ENCODE assay signal across 8 cellular contexts in genomic region chr19:2269244-2270156, GRCh38. TPM values are rescaled to one million over a fixed set of nuclear protein-coding genes. Genes with fewer than 3 reads are reported as not detected.
A peak's percentile ranks its signal among the peaks of the same experiment; 100 is the strongest.
DNase-seq lines count a peak whose midpoint lies in the region; ATAC-seq and TF ChIP-seq lines count a peak whose summit lies in the region.

No MANE protein-coding gene starts in this region.

- TF ChIP-seq CTCF in parathyroid adenoma (IDR thresholded peaks at IDR 0.05) (peak; percentile 22), tibial nerve (IDR thresholded peaks at IDR 0.05) (peak in 3 of 5 experiments; percentile 6 to 88 (median 83))

- ATAC-seq in HG02588 (IDR thresholded peaks at IDR 0.05; ENCODE audit: unreplicated experiment) (peak; percentile 50), Right ventricle myocardium superior (ENCODE audit: poor library complexity) (peak; percentile 88)

- peak; percentile 34 to 100 for TF ChIP-seq EP300 in tibial nerve (IDR thresholded peaks at IDR 0.05)

- intact Hi-C loops in Right ventricle myocardium superior (cut with DNase I), result loop anchor here (2.0 to 5.0 kb wide), 2 partner anchors 32 to 113 kb away; partner anchors contain the start of genes PLEKHJ1 and SF3A2

- peak overlapping the region; percentile 88 for H3K4me2 ChIP-seq in parathyroid adenoma (ENCODE audit: low read length)

- H3K4me3 ChIP-seq in GM08714 (ENCODE audit: low read length), result peak overlapping the region; percentile 88
- peak overlapping the region; percentile 81 for H3K4me3 ChIP-seq in parathyroid adenoma (ENCODE audit: low read depth, low read length)
- H3K4me3 ChIP-seq in tibial nerve, result peak overlapping the region; percentile 80 to 97 (median 94)

- H3K27ac ChIP-seq in parathyroid adenoma (peak overlapping the region; percentile 98), tibial nerve (peak overlapping the region; percentile 98 to 100 (median 100))

- H3K4me1 ChIP-seq in parathyroid adenoma (peaks cover 16% of the 10 kb centered on the region), tibial nerve (peaks cover 0 to 59% (median 40%) of the 10 kb centered on the region in 4 donors)

- no peaks in the 10 kb centered on the region for H3K9me3 ChIP-seq in parathyroid adenoma (ENCODE audit: control insufficient read depth, low read length)
- H3K9me3 ChIP-seq in tibial nerve, result no peaks in the 10 kb centered on the region

- peak overlapping the region; percentile 69 for H2AFZ ChIP-seq in parathyroid adenoma

- peak overlapping the region; percentile 99 for H3K9ac ChIP-seq in parathyroid adenoma

- H3K36me3 ChIP-seq in parathyroid adenoma (ENCODE audit: control insufficient read depth, insufficient read depth, low read length) (no peaks in the 10 kb centered on the region), tibial nerve (peaks cover 0 to 16% (median 15%) of the 10 kb centered on the region in 3 donors)

- DNase-seq in NCI-H1105 treated with DMSO at 0.1 percent for 48 hours (lab: John Stamatoyannopoulos, UW) (peak; percentile 97), SKM-1 treated with dmso at 0.1 percent for 144 hours (lab: John Stamatoyannopoulos, UW; ENCODE audit: unreplicated experiment) (peak; percentile 97), Right ventricle myocardium superior (peak; percentile 99), tibial nerve (ENCODE audit: low spot score in 2 of 2) (peak; percentile 92 to 97)
- DNase-seq in activated naive CD8-positive, alpha-beta T cell treated with anti-CD3 and anti-CD28 coated beads, Interleukin-2, amount 50 U/mL, for 16 hours (ENCODE audit: low read depth, low spot score), result peak; percentile 97

- TF ChIP-seq POLR2A in tibial nerve (IDR thresholded peaks at IDR 0.05), result peak; percentile 100

- no peaks in the 10 kb centered on the region for H3K27me3 ChIP-seq in parathyroid adenoma (ENCODE audit: control insufficient read depth, insufficient read depth, low read length)
- no peaks in the 10 kb centered on the region for H3K27me3 ChIP-seq in tibial nerve

- 1% methylated on average over 52 to 94 of the region's 103 CpGs for WGBS in tibial nerve, 2 donors

- H3K79me2 ChIP-seq in parathyroid adenoma, result peaks cover 29% of the 10 kb centered on the region

RNA-seq across cellular contexts. Expression of gene PEAK3, which starts 12.5 kb away (rescaled TPM):
- total RNA-seq in Right ventricle myocardium superior (0.70 TPM), tibial nerve (1 to 10 TPM in 2 of 4 donors, under 1 TPM in 2; 0.42 to 4.2 (median 2.2) TPM)

RNA-seq across cellular contexts. Expression of gene JSRP1, which starts 13.3 kb away (rescaled TPM):
- total RNA-seq in Right ventricle myocardium superior, result 0.35 TPM
- not detected for total RNA-seq in tibial nerve

RNA-seq across cellular contexts. Expression of gene AMH, which starts 20.4 kb away (rescaled TPM):
- total RNA-seq in Right ventricle myocardium superior, result 0.24 TPM
- total RNA-seq in tibial nerve, result 1 to 10 TPM in 2 of 4 donors, under 1 TPM in 1, not detected in 1; 0.59 to 5.4 (median 2.1) TPM

RNA-seq across cellular contexts. Expression of gene SF3A2, which starts 32.9 kb away (rescaled TPM):
- 30.0 TPM for total RNA-seq in Right ventricle myocardium superior
- 10 to 100 TPM; 21.4 to 84.0 (median 51.8) TPM for total RNA-seq in tibial nerve

RNA-seq across cellular contexts. Expression of gene PLEKHJ1, which starts 33.4 kb away (rescaled TPM):
- total RNA-seq in Right ventricle myocardium superior, result 59.6 TPM
- 10 to 100 TPM; 37.3 to 67.5 (median 51.2) TPM for total RNA-seq in tibial nerve

Comparison
In these comparisons a context has a peak if more than half of its experiments do, and no peak if none do; other contexts are left out.
1. Peak in every context shown above with its lines: DNase-seq, ATAC-seq, H3K4me3 ChIP-seq and H3K27ac ChIP-seq.